In the genomic region with DNA sequence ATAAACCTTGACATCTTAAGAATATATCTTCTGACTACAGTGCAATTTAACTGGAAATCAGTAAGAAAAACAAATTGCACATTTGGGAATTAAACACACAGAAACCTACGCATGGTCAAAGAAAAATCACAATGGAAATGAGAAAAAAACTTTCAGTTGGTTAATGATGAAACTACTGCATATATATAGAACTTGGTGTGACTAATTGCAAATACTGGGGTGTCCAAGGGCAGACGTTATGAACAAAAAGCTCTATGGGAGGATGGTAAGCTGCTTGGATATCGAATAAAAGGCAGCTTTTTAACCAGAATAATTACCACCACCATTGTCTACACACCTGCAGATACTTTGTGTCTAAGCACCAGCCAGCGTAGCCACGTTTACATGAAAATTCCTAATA, we compare ENCODE assay signal across 29 cellular contexts. TPM values are rescaled to one million over a fixed set of nuclear protein-coding genes. Genes with fewer than 3 reads are reported as not detected.
DNase-seq lines count a peak whose midpoint lies in the region; ATAC-seq, FAIRE-seq and TF ChIP-seq lines count a peak whose summit lies in the region.
"Had no signal": no experiment of that assay in that cellular context is flagged by ENCODE, and none has a peak within 500 bp of the region (broad histone marks: within the 10 kb centered on the region; RNA-seq: fewer than 3 reads in every experiment).

No MANE protein-coding gene starts in this region.

- POLR2A ChIA-PET in A549 (lab: Yijun Ruan, JAX) = no interaction called here
- POLR2A ChIA-PET in PC-3 (lab: Charles Lee; ENCODE audit: unreplicated experiment) = no interaction called here

- H3F3A ChIP-seq in PC-3 (ENCODE audit: low read length, unreplicated experiment) = peaks cover 5% of the 10 kb centered on the region

- DNase-seq in A549 (ENCODE audit: low read depth in 1 of 2, low spot score in 1 of 2) = peak; percentile 13 to 15
- peak; percentile 36 for DNase-seq in GM13976 (ENCODE audit: low spot score)
- DNase-seq in PC-3 = no peak
- DNase-seq in epithelial cell of prostate (ENCODE audit: low read depth, low spot score) = no peak
- DNase-seq in DMS153 (lab: John Stamatoyannopoulos, UW) = no peak
- DNase-seq in ureter (ENCODE audit: low spot score) = no peak
- no peak for DNase-seq in HAP-1 (ENCODE audit: low spot score in 2 of 2)
- DNase-seq: C1 segment of cervical spinal cord; CD4-positive, alpha-beta memory T cell; DMS 273 treated with DMSO at 0.1 percent for 48 hours; Kasumi-1; NCI-H1105 treated with DMSO at 0.1 percent for 48 hours; NCI-H1694; NCI-H2029 treated with DMSO at 0.1 percent for 48 hours; NCI-H446 treated with DMSO at 0.1 percent for 48 hours; NCI-H526; NCI-H82; OCI-M1; RPMI8226; T-cell had no signal

- H3K9ac ChIP-seq in PC-3 (ENCODE audit: low read length) = peak overlapping the region; percentile 59

- no peaks in the 10 kb centered on the region for H3K9me3 ChIP-seq in A549
- peaks cover 14% of the 10 kb centered on the region for H3K9me3 ChIP-seq in PC-3 (ENCODE audit: low read length)
- no peaks in the 10 kb centered on the region; the same call in 1 of the 2 replicates for H3K9me3 ChIP-seq in HAP-1
- H3K9me3 ChIP-seq: Caco-2 had no signal

- 49% methylated on average over 5 of the region's 5 CpGs for WGBS in A549 (ENCODE audit: missing lambda C conversion rate)

- BruUV-seq in PC-3 (replicated peaks; lab: Mats Ljungman, UMichigan) = no TSS peak

- no peaks in the 10 kb centered on the region for H3K27me3 ChIP-seq in PC-3 (ENCODE audit: low read length)
- peaks cover 5% of the 10 kb centered on the region; the same call in 1 of the 2 replicates for H3K27me3 ChIP-seq in HAP-1 (ENCODE audit: low read depth)

- H3K36me3 ChIP-seq in PC-3 (ENCODE audit: low read depth, low read length) (peaks cover 5% of the 10 kb centered on the region; the same call in 1 of the 2 replicates), HAP-1 (replicated peaks) (no peaks in the 10 kb centered on the region)

- TF ChIP-seq RAD21 in A549 (conservative IDR thresholded peaks at IDR 0.05 in 1 of 2, IDR thresholded peaks at IDR 0.05 in 1 of 2) = no peak

- ATAC-seq in A549 = peak in 1 of 2 experiments; percentile 51; a peak in 3 of 6 replicates
- ATAC-seq in PC-3 = no peak
- ATAC-seq: T-cell had no signal

- no peak for TF ChIP-seq EP300 in A549 (IDR thresholded peaks at IDR 0.05)

- H3K79me2 ChIP-seq in PC-3 (ENCODE audit: low read length) = no peaks in the 10 kb centered on the region

- CTCF ChIA-PET in A549 (lab: Yijun Ruan, JAX) = no interaction called here
- CTCF ChIA-PET in PC-3 (lab: Charles Lee) = no interaction called here

- H2AFZ ChIP-seq in PC-3 (ENCODE audit: low read length) = no peak overlapping the region

- H3K9me2 ChIP-seq in PC-3 (replicated peaks; ENCODE audit: low read length) = no peaks in the 10 kb centered on the region

- intact Hi-C loops in PC-3 (cut with micrococcal nuclease) = loop anchor here (10.0 kb wide), 1 partner anchor 106 kb away; no protein-coding TSS in a partner anchor

- H3K4me1 ChIP-seq in A549 (peaks cover 21% of the 10 kb centered on the region), PC-3 (ENCODE audit: insufficient read depth, low read length) (peaks cover 21% of the 10 kb centered on the region), HAP-1 (no peaks in the 10 kb centered on the region)

- no peak overlapping the region for H3K4me3 ChIP-seq in A549
- peak overlapping the region; percentile 10; the same call in 1 of the 2 replicates for H3K4me3 ChIP-seq in PC-3 (ENCODE audit: low read length)
- H3K4me3 ChIP-seq in HAP-1 = no peak overlapping the region

- no peak for TF ChIP-seq CTCF in A549 (IDR thresholded peaks at IDR 0.05)
- no peak for TF ChIP-seq CTCF in GM13976 (IDR thresholded peaks at IDR 0.05; ENCODE audit: borderline replicate concordance, control extremely low read depth, extremely low read depth, insufficient read depth, missing control alignments)
- TF ChIP-seq CTCF in PC-3 (conservative IDR thresholded peaks at IDR 0.05; ENCODE audit: low read depth, low read length) = no peak

- no peak for TF ChIP-seq POLR2A in A549 (IDR thresholded peaks at IDR 0.05; ENCODE audit: low read length)

- peak overlapping the region; percentile 25; the same call in 2 of the 3 replicates for H3K4me2 ChIP-seq in A549
- H3K4me2 ChIP-seq in PC-3 (ENCODE audit: low read length) = no peak overlapping the region

- H3K27ac ChIP-seq in A549 = peak overlapping the region in 1 of 2 experiments; percentile 3; a peak in 1 of 6 replicates
- peak overlapping the region; percentile 93 for H3K27ac ChIP-seq in PC-3 (ENCODE audit: low read length)
- H3K27ac ChIP-seq in epithelial cell of prostate = peak overlapping the region; percentile 94

- no peak for FAIRE-seq in A549 (lab: Jason Lieb, UNC)
- FAIRE-seq: H1 had no signal

- H4K20me1 ChIP-seq in PC-3 (ENCODE audit: low read length) = no peaks in the 10 kb centered on the region

- in situ Hi-C loops in GM13976 (cut with MboI; ENCODE audit: low sequenced_read_pairs, unreplicated experiment) (no loop called here), HAP-1 (cut with MboI; ENCODE audit: low sequenced_read_pairs) (no loop called here)

TF ChIP-seq in A549, 52 proteins besides CTCF, POLR2A, EP300 and RAD21:
- TF ChIP-seq RCOR1 (IDR thresholded peaks at IDR 0.05; ENCODE audit: low read depth, low read length) (no peak), FOSL2 (IDR thresholded peaks at IDR 0.05) (no peak), FOSL2 (CRISPR knock-in tag; IDR thresholded peaks at IDR 0.05) (0 out of 2 replicates have a peak, but pooled peaks have one; percentile 15)

RNA-seq across cellular contexts. Expression of a gene that starts 0.8 kb away (rescaled TPM):
- polyA plus RNA-seq in A549 (2011; rRNA removed) = not detected in 2 replicates
- not detected in 2 replicates for polyA plus RNA-seq in A549 (2012; cell fraction: cytosol; rRNA removed)
- not detected in 2 replicates for polyA plus RNA-seq in A549 (2012; cell fraction: nucleus; rRNA removed)
- polyA plus RNA-seq in A549 (2017; fragmentation: RNase III; extraction: RNeasy Plus Mini Kit Qiagen cat#74134 plus additional on column Dnase treatment) = not detected in 3 replicates
- not detected in 2 replicates for polyA minus RNA-seq in A549 (2011; rRNA and poly(A)+ RNA removed)
- total RNA-seq in PC-3 (2014; rRNA removed) = not detected in 2 replicates
- not detected for total RNA-seq in ureter
- total RNA-seq: A673; Caco-2; CD4-positive, alpha-beta memory T cell; Daoy; G401; H1; HT-29; M059J; SK-MEL-5; T-cell; T-helper 2 cell treated with Interferon-gamma antibody and Interleukin-4, amounts not matched to agents 100 ng/mL and 5 ng/mL, for 36 hours had no signal
- polyA plus RNA-seq: CD4-positive, alpha-beta memory T cell; H1 had no signal

Comparison
In these comparisons a context has a peak if more than half of its experiments do, and no peak if none do; other contexts are left out.
1. DNase-seq: peak in A549 (2 of 2) and GM13976 (single experiment); none in PC-3 (single experiment), epithelial cell of prostate (single experiment), DMS153 (single experiment), ureter (single experiment) and HAP-1 (0 of 2).